13 cellular contexts compared by ENCODE assay signal in the genomic region with DNA sequence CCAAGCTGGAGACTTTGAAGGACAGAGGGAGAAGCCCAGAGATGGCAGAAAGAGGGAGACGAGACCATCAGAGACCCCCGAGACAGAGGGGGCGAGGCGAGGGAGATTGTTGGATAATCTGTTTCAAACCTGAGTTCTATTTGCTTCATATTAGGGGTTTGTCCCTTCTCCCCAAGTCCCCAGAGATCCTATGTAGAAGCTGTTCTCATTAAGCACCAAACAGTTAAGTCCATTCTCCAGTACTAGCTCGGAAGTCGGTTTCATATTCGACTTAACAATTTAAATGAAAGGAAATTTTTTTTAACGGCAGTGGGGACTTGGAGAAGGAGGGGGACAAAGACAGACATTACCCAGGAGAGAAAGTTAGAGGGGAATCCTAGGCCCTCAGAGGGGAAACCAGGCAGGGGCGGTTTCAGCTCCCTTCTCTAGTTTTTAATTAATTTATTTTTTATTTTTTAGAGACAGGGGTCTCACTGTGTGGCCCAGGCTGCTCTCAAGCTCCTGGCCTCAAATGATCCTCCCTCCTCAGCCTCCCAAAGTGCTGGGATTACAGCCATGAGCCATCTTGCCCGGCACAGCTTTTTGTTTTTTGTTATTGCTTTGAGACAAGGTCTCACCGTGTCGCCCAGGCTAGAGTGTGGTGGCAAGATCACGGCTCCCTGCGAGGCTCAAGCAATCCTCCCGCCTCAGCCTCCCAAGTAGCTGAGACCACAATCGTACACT. TPM values are rescaled to one million over a fixed set of nuclear protein-coding genes. Genes with fewer than 3 reads are reported as not detected.
DNase-seq lines count a peak whose midpoint lies in the region; ATAC-seq, FAIRE-seq and TF ChIP-seq lines count a peak whose summit lies in the region.
"Had no signal": no experiment of that assay in that cellular context is flagged by ENCODE, and none has a peak within 500 bp of the region (broad histone marks: within the 10 kb centered on the region; RNA-seq: fewer than 3 reads in every experiment).

No MANE protein-coding gene starts in this region.

- POLR2A ChIA-PET in HepG2 (lab: Yijun Ruan, JAX): no interaction called here

- peak overlapping the region; percentile 39; the same call in 1 of the 2 replicates for H3K4me2 ChIP-seq in HepG2 (ENCODE audit: low read depth, low read length)

- H3K27ac ChIP-seq in HepG2 (ENCODE audit: extremely low read length, insufficient read depth, low read length) (no peak overlapping the region), right lobe of liver (no peak overlapping the region)

- no peaks in the 10 kb centered on the region for H3K36me3 ChIP-seq in HepG2 (replicated peaks in 1 of 2; ENCODE audit: control insufficient read depth in 1 of 2, insufficient read depth in 2 of 2, low read length in 2 of 2)
- H3K36me3 ChIP-seq in right lobe of liver: no peaks in the 10 kb centered on the region

- peaks cover 2 to 5% of the 10 kb centered on the region in 2 experiments; a peak in 3 of 5 replicates for H3K27me3 ChIP-seq in HepG2 (ENCODE audit: control insufficient read depth in 1 of 2, insufficient read depth in 2 of 2, low read length in 2 of 2)
- H3K27me3 ChIP-seq in right lobe of liver: no peaks in the 10 kb centered on the region

- DNase-seq in HepG2 (ENCODE audit: low spot score) (no peak), right lobe of liver (no peak), NCI-H2196 (lab: John Stamatoyannopoulos, UW; ENCODE audit: unreplicated experiment) (no peak), GM12891 (ENCODE audit: insufficient read length, low spot score) (no peak), midbrain (lab: John Stamatoyannopoulos, UW) (no peak)
- DNase-seq: activated CD4-positive, alpha-beta T cell treated with anti-CD3 and anti-CD28 coated beads, Interleukin-2, amount 10 ng/mL, durations not matched to agents 24 days and 14 days; erythroblast; NCI-H146; stimulated activated CD4-positive, alpha-beta T cell treated with anti-CD3 and anti-CD28 coated beads, Interleukin-12 subunit alpha, Interleukin-12 subunit beta, amount 100 ng/mL, for 4 hours had no signal

- H4K20me1 ChIP-seq in HepG2 (ENCODE audit: insufficient read depth, low read length): no peaks in the 10 kb centered on the region

- FAIRE-seq in HepG2 (lab: Jason Lieb, UNC): no peak
- no peak for FAIRE-seq in GM12891 (lab: Jason Lieb, UNC)
- FAIRE-seq: G401.6 had no signal

- no TSS peak for BruUV-seq in HepG2 (replicated peaks; lab: Mats Ljungman, UMichigan)

- no peak for TF ChIP-seq CTCF in HepG2 (CRISPR knock-in tag; IDR thresholded peaks at IDR 0.05)
- TF ChIP-seq CTCF in right lobe of liver (IDR thresholded peaks at IDR 0.05): no peak
- TF ChIP-seq CTCF in brain (conservative IDR thresholded peaks at IDR 0.05): no peak
- TF ChIP-seq CTCF in nephron (IDR thresholded peaks at IDR 0.05; ENCODE audit: unreplicated experiment in 3 of 3): no peak

- CTCF ChIA-PET in HepG2 (lab: Yijun Ruan, JAX; ENCODE audit: low intra/inter-chr PET ratio, low total read pairs): no interaction called here

- intact Hi-C loops in HepG2 (cut with micrococcal nuclease; ENCODE audit: unreplicated experiment): no loop called here
- intact Hi-C loops in right lobe of liver (cut with DNase I): no loop called here

- no peaks in the 10 kb centered on the region for H3K9me3 ChIP-seq in HepG2 (ENCODE audit: low read length)
- H3K9me3 ChIP-seq in right lobe of liver: no peaks in the 10 kb centered on the region

- H3K27ac Mint-ChIP-seq in brain: peak overlapping the region; percentile 72 to 97 (median 91)
- peak overlapping the region; percentile 94 to 96 (median 96) for H3K27ac Mint-ChIP-seq in nephron
- H3K27ac Mint-ChIP-seq: activated CD4-positive, alpha-beta T cell treated with anti-CD3 and anti-CD28 coated beads, Interleukin-2, amount 10 ng/mL, durations not matched to agents 24 days and 14 days had no signal

- no peak for TF ChIP-seq RAD21 in HepG2 (CRISPR knock-in tag; IDR thresholded peaks at IDR 0.05)

- no peak for ATAC-seq in HepG2
- no peak for ATAC-seq in right lobe of liver
- no peak for ATAC-seq in GM19455 (IDR thresholded peaks at IDR 0.05; ENCODE audit: unreplicated experiment)

- H2AFZ ChIP-seq in HepG2 (ENCODE audit: low read length): no peak overlapping the region

- H3K79me2 ChIP-seq in HepG2 (ENCODE audit: insufficient read depth, low read length): no peaks in the 10 kb centered on the region

- H3K4me3 Mint-ChIP-seq in brain (peak overlapping the region; percentile 58 to 82 (median 73)), nephron (peak overlapping the region; percentile 62 to 72 (median 64))
- H3K4me3 Mint-ChIP-seq: activated CD4-positive, alpha-beta T cell treated with anti-CD3 and anti-CD28 coated beads, Interleukin-2, amount 10 ng/mL, durations not matched to agents 24 days and 14 days had no signal

- in situ Hi-C loops in HepG2 (cut with HindIII; ENCODE audit: extremely low pct_ligation_motif_present, low pct_unique_long_range_greater_than_20kb): no loop called here

- H3K36me3 Mint-ChIP-seq in brain (no peaks in the 10 kb centered on the region), nephron (ENCODE audit: low read depth) (no peaks in the 10 kb centered on the region)

- WGBS in HepG2 (ENCODE audit: low lambda C conversion rate): 38% methylated on average over 16 of the region's 16 CpGs
- 35% methylated on average over 11 of the region's 16 CpGs for WGBS in right lobe of liver (ENCODE audit: insufficient coverage, low coverage, low lambda C conversion rate, missing lambda C conversion rate)

- H3K9ac ChIP-seq in HepG2 (ENCODE audit: insufficient read depth, low read depth, low read length): no peak overlapping the region

- TF ChIP-seq POLR2A in HepG2 (IDR thresholded peaks at IDR 0.05; ENCODE audit: insufficient read depth in 1 of 2, low read depth in 2 of 2, low read length in 2 of 2): no peak
- TF ChIP-seq POLR2A in right lobe of liver (IDR thresholded peaks at IDR 0.05): no peak
- no peak for TF ChIP-seq POLR2A in GM12891 (IDR thresholded peaks at IDR 0.05; ENCODE audit: low read depth, low read length)

- H3K4me1 ChIP-seq in HepG2 (ENCODE audit: insufficient read depth, low read length) (peaks cover 15% of the 10 kb centered on the region), right lobe of liver (peaks cover 0 to under 1% (median 0%) of the 10 kb centered on the region in 4 donors)

- H3K9me3 Mint-ChIP-seq in brain (peaks cover 0 to 10% (median 0%) of the 10 kb centered on the region in 5 experiments), nephron (no peaks in the 10 kb centered on the region)
- H3K9me3 Mint-ChIP-seq: activated CD4-positive, alpha-beta T cell treated with anti-CD3 and anti-CD28 coated beads, Interleukin-2, amount 10 ng/mL, durations not matched to agents 24 days and 14 days had no signal

- H3K27me3 Mint-ChIP-seq in brain (peaks cover 11% of the 10 kb centered on the region), nephron (ENCODE audit: low read depth) (peaks cover 29% of the 10 kb centered on the region)

- H3K4me1 Mint-ChIP-seq in brain: peaks cover 55% of the 10 kb centered on the region
- H3K4me1 Mint-ChIP-seq in nephron: peaks cover 35% of the 10 kb centered on the region

- TF ChIP-seq EP300 in HepG2 (IDR thresholded peaks at IDR 0.05; ENCODE audit: low read depth in 2 of 2, low read length in 2 of 2) (no peak), HepG2 (CRISPR knock-in tag; IDR thresholded peaks at IDR 0.05; ENCODE audit: borderline replicate concordance) (no peak)

- no peak overlapping the region; a peak in 1 of 6 replicates for H3K4me3 ChIP-seq in HepG2 (replicated peaks in 1 of 3; ENCODE audit: insufficient read depth in 1 of 3, low read depth in 2 of 3, low read length in 3 of 3)
- no peak overlapping the region for H3K4me3 ChIP-seq in right lobe of liver

RNA-seq across cellular contexts. Expression of gene TLE2, which starts 13.6 kb away (rescaled TPM):
- 0.07 TPM in 1 of 2 replicates, not detected in the other for total RNA-seq in HepG2 (2016; rRNA removed; fragmentation: Illumina TruSeq; extraction: Trizol)
- total RNA-seq in HepG2 (2016; cell fraction: cytosol; rRNA removed; fragmentation: Illumina TruSeq; extraction: Trizol; ENCODE audit: low read depth): not detected in 2 replicates
- total RNA-seq in HepG2 (2016; cell fraction: insoluble cytoplasmic fraction; rRNA removed; fragmentation: Illumina TruSeq; extraction: Trizol): not detected in 2 replicates
- 0.14 and 0.15 TPM in 2 replicates for total RNA-seq in HepG2 (2016; cell fraction: membrane; rRNA removed; fragmentation: Illumina TruSeq; extraction: Trizol)
- total RNA-seq in HepG2 (2016; cell fraction: nucleus; rRNA removed; fragmentation: Illumina TruSeq; extraction: Trizol): not detected in 2 replicates
- 0.72 and 0.81 TPM in 2 replicates for polyA plus RNA-seq in HepG2 (2011; rRNA removed)
- polyA plus RNA-seq in HepG2 (2011; cell fraction: cytosol; rRNA removed): 0.21 and 0.25 TPM in 2 replicates
- 1.8 and 1.9 TPM in 2 replicates for polyA plus RNA-seq in HepG2 (2011; cell fraction: nucleus; rRNA removed)
- polyA plus RNA-seq in HepG2 (2012): 0.67 and 0.75 TPM in 2 replicates
- 0.19 and 0.40 TPM in 2 replicates for polyA plus RNA-seq in HepG2 (2016; cell fraction: cytosol; fragmentation: Illumina TruSeq; extraction: Trizol; ENCODE audit: low read depth)
- 0.13 TPM in 1 of 2 replicates, not detected in the other for polyA plus RNA-seq in HepG2 (2016; cell fraction: insoluble cytoplasmic fraction; fragmentation: Illumina TruSeq; extraction: Trizol; ENCODE audit: low read depth)
- 0.23 and 0.82 TPM in 2 replicates for polyA plus RNA-seq in HepG2 (2016; cell fraction: membrane; fragmentation: Illumina TruSeq; extraction: Trizol; ENCODE audit: low read depth)
- 0.56 TPM in 1 of 2 replicates, not detected in the other for polyA plus RNA-seq in HepG2 (2016; cell fraction: nucleus; fragmentation: Illumina TruSeq; extraction: Trizol; ENCODE audit: insufficient read depth, low read depth)
- 1.3 and 12.9 TPM in 2 replicates for polyA minus RNA-seq in HepG2 (2011; rRNA and poly(A)+ RNA removed; ENCODE audit: low replicate concordance)
- 0.35 and 0.89 TPM in 2 replicates for polyA minus RNA-seq in HepG2 (2011; cell fraction: cytosol; rRNA and poly(A)+ RNA removed)
- polyA minus RNA-seq in HepG2 (2011; cell fraction: nucleus; rRNA and poly(A)+ RNA removed): 0.77 TPM in 1 of 2 replicates, not detected in the other
- 10 to 100 TPM in 2 of 6 experiments, 1 to 10 TPM in 4; 6.1 to 20.6 (median 9.3) TPM for total RNA-seq in right lobe of liver
- 139 TPM for polyA plus RNA-seq in brain (ENCODE audit: insufficient read depth, low read depth, low replicate concordance)
- polyA plus RNA-seq in GM12891 (2012; ENCODE audit: low read depth, missing spikeins): 0.06 TPM

RNA-seq across cellular contexts. Expression of gene TLE5, which starts 19.6 kb away (rescaled TPM):
- 51.6 and 62.8 TPM in 2 replicates for total RNA-seq in HepG2 (2016; rRNA removed; fragmentation: Illumina TruSeq; extraction: Trizol)
- 148 and 187 TPM in 2 replicates for total RNA-seq in HepG2 (2016; cell fraction: cytosol; rRNA removed; fragmentation: Illumina TruSeq; extraction: Trizol; ENCODE audit: low read depth)
- 41.9 and 63.2 TPM in 2 replicates for total RNA-seq in HepG2 (2016; cell fraction: insoluble cytoplasmic fraction; rRNA removed; fragmentation: Illumina TruSeq; extraction: Trizol)
- 155 and 189 TPM in 2 replicates for total RNA-seq in HepG2 (2016; cell fraction: membrane; rRNA removed; fragmentation: Illumina TruSeq; extraction: Trizol)
- total RNA-seq in HepG2 (2016; cell fraction: nucleus; rRNA removed; fragmentation: Illumina TruSeq; extraction: Trizol): 29.0 and 32.6 TPM in 2 replicates
- polyA plus RNA-seq in HepG2 (2011; rRNA removed): 189 and 246 TPM in 2 replicates
- 170 and 253 TPM in 2 replicates for polyA plus RNA-seq in HepG2 (2011; cell fraction: cytosol; rRNA removed)
- 312 and 359 TPM in 2 replicates for polyA plus RNA-seq in HepG2 (2011; cell fraction: nucleus; rRNA removed)
- polyA plus RNA-seq in HepG2 (2012): 157 and 182 TPM in 2 replicates
- polyA plus RNA-seq in HepG2 (2016; cell fraction: cytosol; fragmentation: Illumina TruSeq; extraction: Trizol; ENCODE audit: low read depth): 365 and 380 TPM in 2 replicates
- polyA plus RNA-seq in HepG2 (2016; cell fraction: insoluble cytoplasmic fraction; fragmentation: Illumina TruSeq; extraction: Trizol; ENCODE audit: low read depth): 90.9 and 108 TPM in 2 replicates
- 308 and 330 TPM in 2 replicates for polyA plus RNA-seq in HepG2 (2016; cell fraction: membrane; fragmentation: Illumina TruSeq; extraction: Trizol; ENCODE audit: low read depth)
- 105 and 117 TPM in 2 replicates for polyA plus RNA-seq in HepG2 (2016; cell fraction: nucleus; fragmentation: Illumina TruSeq; extraction: Trizol; ENCODE audit: insufficient read depth, low read depth)
- polyA minus RNA-seq in HepG2 (2011; rRNA and poly(A)+ RNA removed; ENCODE audit: low replicate concordance): 213 and 462 TPM in 2 replicates
- 159 and 180 TPM in 2 replicates for polyA minus RNA-seq in HepG2 (2011; cell fraction: cytosol; rRNA and poly(A)+ RNA removed)
- polyA minus RNA-seq in HepG2 (2011; cell fraction: nucleus; rRNA and poly(A)+ RNA removed): 36.2 and 46.2 TPM in 2 replicates
- total RNA-seq in right lobe of liver: 100 to 1,000 TPM; 119 to 198 (median 152) TPM
- polyA plus RNA-seq in brain (ENCODE audit: insufficient read depth, low read depth, low replicate concordance): 1,738 TPM
- 250 TPM for polyA plus RNA-seq in GM12891 (2012; ENCODE audit: low read depth, missing spikeins)

RNA-seq across cellular contexts. Expression of gene GNA11, which starts 51.5 kb away (rescaled TPM):
- 18.8 and 26.8 TPM in 2 replicates for total RNA-seq in HepG2 (2016; rRNA removed; fragmentation: Illumina TruSeq; extraction: Trizol)
- total RNA-seq in HepG2 (2016; cell fraction: cytosol; rRNA removed; fragmentation: Illumina TruSeq; extraction: Trizol; ENCODE audit: low read depth): 4.5 and 5.5 TPM in 2 replicates
- 16.2 and 28.2 TPM in 2 replicates for total RNA-seq in HepG2 (2016; cell fraction: insoluble cytoplasmic fraction; rRNA removed; fragmentation: Illumina TruSeq; extraction: Trizol)
- total RNA-seq in HepG2 (2016; cell fraction: membrane; rRNA removed; fragmentation: Illumina TruSeq; extraction: Trizol): 20.2 and 20.3 TPM in 2 replicates
- total RNA-seq in HepG2 (2016; cell fraction: nucleus; rRNA removed; fragmentation: Illumina TruSeq; extraction: Trizol): 13.2 and 15.8 TPM in 2 replicates
- 16.0 and 16.8 TPM in 2 replicates for polyA plus RNA-seq in HepG2 (2011; rRNA removed)
- 18.0 and 19.4 TPM in 2 replicates for polyA plus RNA-seq in HepG2 (2011; cell fraction: cytosol; rRNA removed)
- polyA plus RNA-seq in HepG2 (2011; cell fraction: nucleus; rRNA removed): 24.5 and 30.8 TPM in 2 replicates
- polyA plus RNA-seq in HepG2 (2012): 21.5 and 25.5 TPM in 2 replicates
- 4.2 and 4.6 TPM in 2 replicates for polyA plus RNA-seq in HepG2 (2016; cell fraction: cytosol; fragmentation: Illumina TruSeq; extraction: Trizol; ENCODE audit: low read depth)
- 25.9 and 33.9 TPM in 2 replicates for polyA plus RNA-seq in HepG2 (2016; cell fraction: insoluble cytoplasmic fraction; fragmentation: Illumina TruSeq; extraction: Trizol; ENCODE audit: low read depth)
- polyA plus RNA-seq in HepG2 (2016; cell fraction: membrane; fragmentation: Illumina TruSeq; extraction: Trizol; ENCODE audit: low read depth): 14.1 and 15.9 TPM in 2 replicates
- 31.1 and 31.9 TPM in 2 replicates for polyA plus RNA-seq in HepG2 (2016; cell fraction: nucleus; fragmentation: Illumina TruSeq; extraction: Trizol; ENCODE audit: insufficient read depth, low read depth)
- polyA minus RNA-seq in HepG2 (2011; rRNA and poly(A)+ RNA removed; ENCODE audit: low replicate concordance): 36.6 and 52.6 TPM in 2 replicates
- polyA minus RNA-seq in HepG2 (2011; cell fraction: cytosol; rRNA and poly(A)+ RNA removed): 10.8 and 16.8 TPM in 2 replicates
- polyA minus RNA-seq in HepG2 (2011; cell fraction: nucleus; rRNA and poly(A)+ RNA removed): 6.7 and 7.1 TPM in 2 replicates
- total RNA-seq in right lobe of liver: 10 to 100 TPM; 19.5 to 28.0 (median 22.4) TPM
- polyA plus RNA-seq in brain (ENCODE audit: insufficient read depth, low read depth, low replicate concordance): 130 TPM
- polyA plus RNA-seq in GM12891 (2012; ENCODE audit: low read depth, missing spikeins): 4.3 TPM
